In the genomic region with DNA sequence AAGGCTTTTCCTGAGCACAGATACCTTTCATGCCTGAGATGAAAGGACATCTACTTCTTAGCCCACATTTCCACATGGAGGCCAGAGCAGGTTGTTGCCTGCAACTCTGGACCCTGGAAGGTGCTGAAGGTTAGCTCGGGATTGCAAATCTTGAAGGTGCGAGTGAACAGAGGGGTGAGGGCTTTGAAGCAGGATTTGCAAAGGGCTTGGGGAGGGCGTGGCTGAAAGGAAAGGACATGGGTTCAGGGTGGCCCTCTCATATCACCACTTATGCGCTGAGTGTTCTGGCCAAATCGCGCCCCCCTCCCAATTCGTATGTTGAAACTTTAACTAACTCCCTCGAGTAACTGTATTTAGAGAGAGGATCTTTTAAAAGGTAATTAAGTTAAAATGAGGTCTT, we compare ENCODE assay signal across 17 cellular contexts.
DNase-seq lines count a peak whose midpoint lies in the region; ATAC-seq and TF ChIP-seq lines count a peak whose summit lies in the region.
"Had no signal": no experiment of that assay in that cellular context is flagged by ENCODE, and none has a peak within 500 bp of the region (broad histone marks: within the 10 kb centered on the region; RNA-seq: fewer than 3 reads in every experiment).

No MANE protein-coding gene starts in this region.

- no peak overlapping the region for H2AFZ ChIP-seq in H9 (ENCODE audit: low read length)
- no peak overlapping the region for H2AFZ ChIP-seq in mesenchymal stem cell (ENCODE audit: low read depth, low read length)

- no peak overlapping the region for H2BK20ac ChIP-seq in H9 (ENCODE audit: low read depth, low read length, poor library complexity, severe bottlenecking)

- H3K27me3 Mint-ChIP-seq in H9 (ENCODE audit: low read depth), result peaks cover 38% of the 10 kb centered on the region

- H3K18ac ChIP-seq in H9 (ENCODE audit: insufficient read length, low read depth, low read length), result no peak overlapping the region
- peak overlapping the region in 1 of 2 experiments; percentile 55 for H3K18ac ChIP-seq in mesenchymal stem cell (ENCODE audit: low read depth in 1 of 2, low read length in 2 of 2)

- H3T11ph ChIP-seq in H9 (ENCODE audit: low read length), result no peak overlapping the region

- ATAC-seq in GM18858 (IDR thresholded peaks at IDR 0.05; ENCODE audit: unreplicated experiment) (no peak), HG03045 (IDR thresholded peaks at IDR 0.05; ENCODE audit: unreplicated experiment) (no peak)
- ATAC-seq: GM12878, HCT116 had no signal

- no peak overlapping the region for H3K27ac Mint-ChIP-seq in H9
- H3K27ac Mint-ChIP-seq: CD4-positive, alpha-beta T cell; CD8-positive, alpha-beta memory T cell had no signal

- H3K27me3 ChIP-seq in H9 (ENCODE audit: insufficient read depth, low read length) (no peaks in the 10 kb centered on the region), mesenchymal stem cell (ENCODE audit: control insufficient read depth in 1 of 2, insufficient read depth in 1 of 2, low read length in 2 of 2) (peaks cover 0 to 86% of the 10 kb centered on the region in 2 experiments), thyroid gland (no peaks in the 10 kb centered on the region)

- no peaks in the 10 kb centered on the region for H3K36me3 ChIP-seq in mesenchymal stem cell (ENCODE audit: control insufficient read depth in 1 of 2, insufficient read depth in 2 of 2, low read depth in 1 of 2, low read length in 2 of 2)
- no peaks in the 10 kb centered on the region for H3K36me3 ChIP-seq in thyroid gland

- H3K36me3 Mint-ChIP-seq in H9 (ENCODE audit: insufficient read depth in 1 of 3, low read depth in 3 of 3), result no peaks in the 10 kb centered on the region
- H3K36me3 Mint-ChIP-seq: CD14-positive monocyte; CD8-positive, alpha-beta memory T cell had no signal

- H3K4me3 ChIP-seq in mesenchymal stem cell (ENCODE audit: insufficient read depth in 1 of 2, low read depth in 1 of 2, low read length in 2 of 2), result no peak overlapping the region
- H3K4me3 ChIP-seq in thyroid gland (replicated peaks in 1 of 3), result no peak overlapping the region
- H3K4me3 ChIP-seq: GM12878 had no signal

- no peaks in the 10 kb centered on the region for H3K79me2 ChIP-seq in H9 (ENCODE audit: insufficient read depth, low read length)

- intact Hi-C loops in thyroid gland (cut with DNase I), result no loop called here

- H3K9ac ChIP-seq in H9 (ENCODE audit: extremely low read depth, insufficient read length, low read length) (no peak overlapping the region), mesenchymal stem cell (ENCODE audit: low read length) (no peak overlapping the region)

- H3K4me3 Mint-ChIP-seq in H9, result no peak overlapping the region
- H3K4me3 Mint-ChIP-seq: CD14-positive monocyte; CD4-positive, alpha-beta T cell; CD8-positive, alpha-beta memory T cell had no signal

- H3K23ac ChIP-seq in H9 (ENCODE audit: insufficient read length, low read depth, low read length), result no peak overlapping the region
- H3K23ac ChIP-seq in mesenchymal stem cell (ENCODE audit: low read length in 2 of 2), result no peak overlapping the region

- H2BK5ac ChIP-seq in H9 (ENCODE audit: insufficient read length, low read length), result no peak overlapping the region
- no peak overlapping the region for H2BK5ac ChIP-seq in mesenchymal stem cell (ENCODE audit: low read depth, low read length, poor library complexity, severe bottlenecking)

- no peaks in the 10 kb centered on the region for H3K79me1 ChIP-seq in H9 (ENCODE audit: insufficient read depth, low read depth, low read length, poor library complexity, severe bottlenecking)
- no peaks in the 10 kb centered on the region for H3K79me1 ChIP-seq in mesenchymal stem cell (replicated peaks; ENCODE audit: low read length, poor library complexity, severe bottlenecking)

- no peak overlapping the region for H3K4ac ChIP-seq in H9 (ENCODE audit: low read depth, low read length)
- no peak overlapping the region for H3K4ac ChIP-seq in mesenchymal stem cell (ENCODE audit: low read depth in 1 of 2, low read length in 2 of 2)

- no peak for TF ChIP-seq POLR2A in thyroid gland (IDR thresholded peaks at IDR 0.05)

- no CpG with 5 or more reads among the region's 8 CpGs for WGBS in H9 (ENCODE audit: extremely low coverage, insufficient read length, low lambda C conversion rate)
- 83% methylated on average over 6 of the region's 8 CpGs for WGBS in mesenchymal stem cell
- WGBS in thyroid gland, 2 donors, result 75 to 80% methylated on average over 8 of the region's 8 CpGs

- peaks cover 7 to 33% of the 10 kb centered on the region in 2 experiments; a peak in 3 of 4 replicates for H3K4me1 Mint-ChIP-seq in H9
- H3K4me1 Mint-ChIP-seq: CD8-positive, alpha-beta memory T cell had no signal

- H3K56ac ChIP-seq in H9 (ENCODE audit: insufficient read length, low read depth, low read length), result no peak overlapping the region

- no peak overlapping the region for H2AK5ac ChIP-seq in H9 (ENCODE audit: insufficient read length, low read length)
- peak overlapping the region; percentile 17 for H2AK5ac ChIP-seq in mesenchymal stem cell (ENCODE audit: low read length, severe bottlenecking)

- DNase-seq in H9 (no peak), mesenchymal stem cell (no peak), thyroid gland (no peak), retina (no peak)
- DNase-seq: CD4-positive, alpha-beta T cell; CD8-positive, alpha-beta memory T cell; DMS 273 treated with DMSO at 0.1 percent for 48 hours; DMS79; EL; GDM1; GOT3; H7 had no signal

- no peaks in the 10 kb centered on the region for H3K23me2 ChIP-seq in H9 (ENCODE audit: insufficient read length, low read depth, low read length, poor library complexity, severe bottlenecking)

- 0 out of 2 replicates have a peak, but pooled peaks cover 3% of the 10 kb centered on the region for H3K4me1 ChIP-seq in H9 (ENCODE audit: insufficient read depth, low read length)
- H3K4me1 ChIP-seq in mesenchymal stem cell (ENCODE audit: control insufficient read depth, insufficient read depth, low read depth, low read length), result peaks cover 6% of the 10 kb centered on the region
- H3K4me1 ChIP-seq in thyroid gland, result peaks cover 12 to 19% of the 10 kb centered on the region in 2 donors

- H3K4me2 ChIP-seq in H9 (ENCODE audit: insufficient read depth, insufficient read length, low read length), result no peak overlapping the region
- no peak overlapping the region for H3K4me2 ChIP-seq in mesenchymal stem cell (ENCODE audit: low read length, poor library complexity, severe bottlenecking)

- H3K27ac ChIP-seq in H9 (ENCODE audit: insufficient read length, low read depth, low read length), result no peak overlapping the region
- H3K27ac ChIP-seq in mesenchymal stem cell (ENCODE audit: low read length, poor library complexity, severe bottlenecking), result no peak overlapping the region
- H3K27ac ChIP-seq in thyroid gland, result peak overlapping the region; percentile 43 to 69 (median 58)

- no peak for TF ChIP-seq CTCF in H9 (conservative IDR thresholded peaks at IDR 0.05)
- no peak for TF ChIP-seq CTCF in thyroid gland (IDR thresholded peaks at IDR 0.05)

- no peak overlapping the region for H4K91ac ChIP-seq in H9 (ENCODE audit: insufficient read length, low read depth, low read length)
- H4K91ac ChIP-seq in mesenchymal stem cell (ENCODE audit: low read length), result no peak overlapping the region

- H4K8ac ChIP-seq in H9 (replicated peaks; ENCODE audit: insufficient read length, low read depth, low read length) (no peak overlapping the region), mesenchymal stem cell (ENCODE audit: low read length) (no peak overlapping the region)

- H4K20me1 ChIP-seq in H9 (ENCODE audit: control insufficient read depth, insufficient read depth, insufficient read length), result no peaks in the 10 kb centered on the region

- H4K5ac ChIP-seq in H9 (ENCODE audit: insufficient read length, low read depth, low read length), result no peak overlapping the region

- H2BK12ac ChIP-seq in H9 (ENCODE audit: insufficient read length, low read depth, low read length) (no peak overlapping the region), mesenchymal stem cell (ENCODE audit: low read length in 2 of 2) (peak overlapping the region in 1 of 2 experiments; percentile 19)

- H3K9me3 ChIP-seq in H9 (ENCODE audit: control insufficient read depth, low read depth, low read length), result no peaks in the 10 kb centered on the region
- H3K9me3 ChIP-seq in mesenchymal stem cell (ENCODE audit: control insufficient read depth, low read length), result no peaks in the 10 kb centered on the region
- H3K9me3 ChIP-seq in thyroid gland, result no peaks in the 10 kb centered on the region

- H3K14ac ChIP-seq in H9 (ENCODE audit: insufficient read depth, low read length), result peak overlapping the region; percentile 55; the same call in 1 of the 2 replicates
- H3K14ac ChIP-seq in mesenchymal stem cell (ENCODE audit: low read length in 2 of 2), result no peak overlapping the region

- no peak overlapping the region for H2BK15ac ChIP-seq in H9 (ENCODE audit: low read depth, low read length)
- H2BK15ac ChIP-seq in mesenchymal stem cell (ENCODE audit: low read depth, poor library complexity, severe bottlenecking), result no peak overlapping the region

- no peak overlapping the region for H2BK120ac ChIP-seq in H9 (ENCODE audit: low read depth, low read length, poor library complexity, severe bottlenecking)
- no peak overlapping the region for H2BK120ac ChIP-seq in mesenchymal stem cell (ENCODE audit: low read depth, low read length)

- H3K9me3 Mint-ChIP-seq in H9, result no peaks in the 10 kb centered on the region
- H3K9me3 Mint-ChIP-seq: CD4-positive, alpha-beta T cell had no signal

Comparison
In these comparisons a context has a peak if more than half of its experiments do, and no peak if none do; other contexts are left out.
1. H3K27ac ChIP-seq: peak in thyroid gland (3 of 3); none in H9 (single experiment) and mesenchymal stem cell (single experiment).